ENCODE assay signal across 15 cellular contexts in genomic region chr7:150410680-150411346, GRCh38. TPM values are rescaled to one million over a fixed set of nuclear protein-coding genes. Genes with fewer than 3 reads are reported as not detected.
DNase-seq lines count a peak whose midpoint lies in the region; ATAC-seq and TF ChIP-seq lines count a peak whose summit lies in the region.
"Had no signal": no experiment of that assay in that cellular context is flagged by ENCODE, and none has a peak within 500 bp of the region (broad histone marks: within the 10 kb centered on the region; RNA-seq: fewer than 3 reads in every experiment).

No MANE protein-coding gene starts in this region.

- peaks cover 30% of the 10 kb centered on the region for H3K36me3 Mint-ChIP-seq in activated T-cell treated with anti-CD3 and anti-CD28 coated beads, Interleukin-2, amount 50 U/mL, for 24 hours (ENCODE audit: low read depth)
- peaks cover 46% of the 10 kb centered on the region for H3K36me3 Mint-ChIP-seq in activated B cell treated with CpG ODN at 0.5 μM for 24 hours (ENCODE audit: low read depth)

- no peak for TF ChIP-seq CTCF in activated B cell treated with CpG ODN at 0.5 μM for 24 hours (IDR thresholded peaks at IDR 0.05)

- intact Hi-C loops in activated B cell treated with CpG ODN at 0.5 μM for 24 hours (cut with micrococcal nuclease) (no loop called here), sciatic nerve (cut with DNase I) (no loop called here)

- no peak overlapping the region for H3K4me3 Mint-ChIP-seq in activated T-cell treated with anti-CD3 and anti-CD28 coated beads, Interleukin-2, amount 50 U/mL, for 24 hours
- no peak overlapping the region for H3K4me3 Mint-ChIP-seq in activated B cell treated with CpG ODN at 0.5 μM for 24 hours
- H3K4me3 Mint-ChIP-seq: activated T-cell treated with anti-CD3 and anti-CD28 coated beads, Interleukin-2, amount 50 U/mL, for 72 hours had no signal

- DNase-seq in activated T-cell treated with anti-CD3 and anti-CD28 coated beads, Interleukin-2, amount 50 U/mL, for 24 hours: no peak
- DNase-seq in activated T-cell treated with anti-CD3 and anti-CD28 coated beads, Interleukin-2, amount 50 U/mL, for 48 hours: no peak
- DNase-seq in activated B cell treated with CpG ODN at 0.5 μM for 24 hours (no peak), medulla oblongata (ENCODE audit: extremely low spot score) (peak; percentile 65), sciatic nerve (ENCODE audit: low spot score) (no peak)
- DNase-seq in activated CD8-positive, alpha-beta memory T cell treated with anti-CD3 and anti-CD28 coated beads, Interleukin-2, amount 50 U/mL, for 48 hours: no peak
- DNase-seq: activated T-cell treated with anti-CD3 and anti-CD28 coated beads, Interleukin-2, amount 50 U/mL, for 72 hours; heart right ventricle; MM.1S; NCI-H2171; occipital lobe; WERI-Rb-1 had no signal

- no peak for ATAC-seq in activated B cell treated with CpG ODN at 0.5 μM for 24 hours (ENCODE audit: low read depth)
- ATAC-seq in sciatic nerve: peak; percentile 29
- no peak for ATAC-seq in HG03108 (IDR thresholded peaks at IDR 0.05; ENCODE audit: unreplicated experiment)
- no peak for ATAC-seq in HG03159 (IDR thresholded peaks at IDR 0.05; ENCODE audit: unreplicated experiment)
- ATAC-seq: activated T-cell treated with anti-CD3 and anti-CD28 coated beads, Interleukin-2, amount 50 U/mL, for 72 hours; heart right ventricle; left lobe of liver had no signal

- H3K27ac Mint-ChIP-seq in activated T-cell treated with anti-CD3 and anti-CD28 coated beads, Interleukin-2, amount 50 U/mL, for 24 hours: peak overlapping the region; percentile 63
- H3K27ac Mint-ChIP-seq in activated B cell treated with CpG ODN at 0.5 μM for 24 hours: peak overlapping the region; percentile 68
- H3K27ac Mint-ChIP-seq: activated T-cell treated with anti-CD3 and anti-CD28 coated beads, Interleukin-2, amount 50 U/mL, for 72 hours had no signal

- no peaks in the 10 kb centered on the region for H3K27me3 Mint-ChIP-seq in activated T-cell treated with anti-CD3 and anti-CD28 coated beads, Interleukin-2, amount 50 U/mL, for 24 hours
- H3K27me3 Mint-ChIP-seq in activated B cell treated with CpG ODN at 0.5 μM for 24 hours: no peaks in the 10 kb centered on the region

- peaks cover 34% of the 10 kb centered on the region for H3K4me1 Mint-ChIP-seq in activated T-cell treated with anti-CD3 and anti-CD28 coated beads, Interleukin-2, amount 50 U/mL, for 24 hours (ENCODE audit: low read depth)
- peaks cover 53% of the 10 kb centered on the region for H3K4me1 Mint-ChIP-seq in activated B cell treated with CpG ODN at 0.5 μM for 24 hours

- CTCF ChIA-PET in activated B cell treated with CpG ODN at 0.5 μM for 24 hours (lab: Charles Lee): interaction anchor here (2.6 kb wide), 1 partner anchor 9 kb away, joined by 9 read pairs; no protein-coding TSS in a partner anchor

- POLR2A ChIA-PET in activated B cell treated with CpG ODN at 0.5 μM for 24 hours (lab: Charles Lee): interaction anchor here (11.5 to 13.4 kb wide), 2 partner anchors 32 to 42 kb away, joined by 261 to 421 read pairs; partner anchors contain the start of genes REPIN1 and ZNF775

- H3K9me3 Mint-ChIP-seq in activated T-cell treated with anti-CD3 and anti-CD28 coated beads, Interleukin-2, amount 50 U/mL, for 24 hours: no peaks in the 10 kb centered on the region
- H3K9me3 Mint-ChIP-seq in activated B cell treated with CpG ODN at 0.5 μM for 24 hours: no peaks in the 10 kb centered on the region
- H3K9me3 Mint-ChIP-seq: activated T-cell treated with anti-CD3 and anti-CD28 coated beads, Interleukin-2, amount 50 U/mL, for 72 hours had no signal

RNA-seq across cellular contexts. Expression of gene ZNF775, which starts 31.7 kb away (rescaled TPM):
- total RNA-seq in activated B cell treated with CpG ODN at 0.5 μM for 24 hours: 8.0 and 8.8 TPM in 2 replicates
- total RNA-seq in sciatic nerve: 11.1 TPM

RNA-seq across cellular contexts. Expression of gene GIMAP8, which starts 39.6 kb away (rescaled TPM):
- total RNA-seq in activated B cell treated with CpG ODN at 0.5 μM for 24 hours (0.22 TPM in 1 of 2 replicates, not detected in the other), sciatic nerve (22.4 TPM)

RNA-seq across cellular contexts. Expression of gene REPIN1, which starts 42.2 kb away (rescaled TPM):
- total RNA-seq in activated B cell treated with CpG ODN at 0.5 μM for 24 hours: 106 and 116 TPM in 2 replicates
- total RNA-seq in sciatic nerve: 54.0 TPM

Comparison
In these comparisons a context has a peak if more than half of its experiments do, and no peak if none do; other contexts are left out.
1. RNA of gene GIMAP8, which starts 39.6 kb away (total RNA-seq): 22.4 TPM in sciatic nerve (single experiment); 0.22 TPM in activated B cell treated with CpG ODN at 0.5 μM for 24 hours; every median in the first group is over 10 times any median in the second.